9 cellular contexts compared by ENCODE assay signal in the genomic region with DNA sequence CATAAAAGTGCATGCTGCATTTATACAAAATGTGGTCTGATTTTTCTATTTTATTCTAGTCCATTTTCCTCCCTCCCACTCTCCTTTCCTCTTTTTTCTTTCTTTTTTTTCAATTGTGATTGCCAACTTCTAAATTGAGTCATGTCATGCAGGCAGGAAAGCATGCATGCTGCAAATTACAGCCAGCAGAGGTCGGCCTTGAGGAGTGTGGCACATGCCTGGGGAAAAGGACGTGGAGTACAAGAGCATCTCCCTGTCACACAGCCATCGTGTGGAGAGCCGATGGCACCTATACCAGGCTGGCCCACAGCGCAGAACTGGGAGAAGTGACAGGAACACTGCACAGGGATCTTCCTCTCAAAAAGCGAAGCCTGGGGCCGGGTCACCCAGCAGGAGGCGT. TPM values are rescaled to one million over a fixed set of nuclear protein-coding genes. Genes with fewer than 3 reads are reported as not detected.
DNase-seq lines count a peak whose midpoint lies in the region; ATAC-seq and TF ChIP-seq lines count a peak whose summit lies in the region.
"Had no signal": no experiment of that assay in that cellular context is flagged by ENCODE, and none has a peak within 500 bp of the region (broad histone marks: within the 10 kb centered on the region; RNA-seq: fewer than 3 reads in every experiment).

No MANE protein-coding gene starts in this region.

- no TSS peak for BruUV-seq in PC-9 (replicated peaks; lab: Mats Ljungman, UMichigan)

- no peaks in the 10 kb centered on the region for H3K4me1 ChIP-seq in PC-9 (replicated peaks; ENCODE audit: insufficient read depth)

- peaks cover 49% of the 10 kb centered on the region for H3K27me3 ChIP-seq in PC-9 (ENCODE audit: insufficient read depth, low read depth)

- H3K27ac ChIP-seq in PC-9, result no peak overlapping the region

- H3K4me3 ChIP-seq in PC-9 (no peak overlapping the region), choroid plexus epithelial cell (ENCODE audit: low read depth, low read length) (no peak overlapping the region)

- no peaks in the 10 kb centered on the region for H3K9me2 ChIP-seq in PC-9 (ENCODE audit: insufficient read depth)

- H2AFZ ChIP-seq in PC-9, result no peak overlapping the region

- H3K4me2 ChIP-seq in PC-9, result no peak overlapping the region

- POLR2A ChIA-PET in PC-9 (lab: Charles Lee; ENCODE audit: unreplicated experiment), result no interaction called here

- no peaks in the 10 kb centered on the region for H3K36me3 ChIP-seq in PC-9 (ENCODE audit: low read depth)

- intact Hi-C loops in PC-9 (cut with micrococcal nuclease; ENCODE audit: unreplicated experiment), result no loop called here

- CTCF ChIA-PET in PC-9 (lab: Charles Lee), result no interaction called here

- H4K20me1 ChIP-seq in PC-9 (ENCODE audit: insufficient read depth), result no peaks in the 10 kb centered on the region

- H3F3A ChIP-seq in PC-9 (ENCODE audit: insufficient read depth, low read depth), result no peaks in the 10 kb centered on the region

- DNase-seq in NOMO-1 treated with DMSO at 0.1 percent for 48 hours (lab: John Stamatoyannopoulos, UW; ENCODE audit: unreplicated experiment), result peak; percentile 23
- DNase-seq in NOMO-1 treated with dmso at 0.1 percent for 144 hours (lab: John Stamatoyannopoulos, UW; ENCODE audit: unreplicated experiment), result no peak
- DNase-seq in PC-9, result no peak
- DNase-seq in choroid plexus epithelial cell (ENCODE audit: low read depth), result peak; percentile 64
- DNase-seq in stimulated activated CD8-positive, alpha-beta memory T cell treated with anti-CD3 and anti-CD28 coated beads, Interleukin-4, amount 100 ng/mL, for 48 hours, result peak; percentile 69
- DNase-seq in COR-L47 (lab: John Stamatoyannopoulos, UW), result no peak
- DNase-seq in effector CD4-positive, alpha-beta T cell, result no peak
- DNase-seq: activated B cell treated with CpG ODN at 0.5 μM for 24 hours had no signal

- H3K9me3 ChIP-seq in PC-9 (ENCODE audit: insufficient read depth, low read depth), result no peaks in the 10 kb centered on the region; the same call in 1 of the 2 replicates

- ATAC-seq in HG02571 (IDR thresholded peaks at IDR 0.05; ENCODE audit: unreplicated experiment), result no peak

- TF ChIP-seq CTCF in PC-9 (conservative IDR thresholded peaks at IDR 0.05) (peak; percentile 49; the same call in 1 of the 2 replicates), choroid plexus epithelial cell (conservative IDR thresholded peaks at IDR 0.05; ENCODE audit: low read depth, low read length) (peak; percentile 72)

- no peaks in the 10 kb centered on the region for H3K79me2 ChIP-seq in PC-9 (ENCODE audit: low read depth)

RNA-seq across cellular contexts. Expression of a gene that starts 17.8 kb away (rescaled TPM):
- total RNA-seq in PC-9 (2021), result not detected in 2 replicates
- total RNA-seq: activated B cell treated with CpG ODN at 0.5 μM for 24 hours had no signal

RNA-seq across cellular contexts. Expression of a gene that starts 57.0 kb away (rescaled TPM):
- 26.7 and 33.1 TPM in 2 replicates for total RNA-seq in PC-9 (2021)

Comparison
In these comparisons a context has a peak if more than half of its experiments do, and no peak if none do; other contexts are left out.
1. DNase-seq: peak in NOMO-1 treated with DMSO at 0.1 percent for 48 hours (single experiment), choroid plexus epithelial cell (single experiment) and stimulated activated CD8-positive, alpha-beta memory T cell treated with anti-CD3 and anti-CD28 coated beads, Interleukin-4, amount 100 ng/mL, for 48 hours (single experiment); none in NOMO-1 treated with dmso at 0.1 percent for 144 hours (single experiment), PC-9 (0 of 2), COR-L47 (single experiment) and effector CD4-positive, alpha-beta T cell (single experiment).